ENCODE assay signal across 12 cellular contexts in the genomic region with DNA sequence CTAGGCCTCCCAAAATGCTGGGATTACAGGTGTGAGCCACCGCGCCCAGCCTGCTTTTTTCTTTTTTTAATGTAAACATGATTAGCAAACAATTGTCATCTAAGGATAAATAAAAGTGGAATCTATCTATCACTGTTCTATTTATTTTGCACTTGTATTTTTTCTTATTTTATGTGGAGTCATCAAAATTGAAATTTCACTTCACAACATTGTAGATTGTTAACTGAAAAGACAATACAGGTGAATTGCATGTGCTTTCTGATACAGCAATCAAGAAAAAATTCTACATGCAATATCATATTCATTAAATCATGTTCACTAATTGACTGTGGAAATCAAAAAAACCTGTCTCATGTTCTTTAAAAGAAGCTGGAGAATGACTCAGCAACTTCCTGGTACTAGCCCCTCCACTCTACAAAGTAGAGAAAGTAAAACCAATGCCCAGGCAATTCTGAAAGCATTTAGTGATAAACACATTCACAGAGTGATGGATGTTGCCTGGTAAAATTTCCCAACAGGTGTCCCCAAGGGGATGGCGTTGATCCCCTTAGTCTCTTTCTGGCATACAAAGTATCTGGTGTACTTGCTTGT. TPM values are rescaled to one million over a fixed set of nuclear protein-coding genes. Genes with fewer than 3 reads are reported as not detected.
DNase-seq lines count a peak whose midpoint lies in the region; ATAC-seq, FAIRE-seq and TF ChIP-seq lines count a peak whose summit lies in the region.
"Had no signal": no experiment of that assay in that cellular context is flagged by ENCODE, and none has a peak within 500 bp of the region (broad histone marks: within the 10 kb centered on the region; RNA-seq: fewer than 3 reads in every experiment).

No MANE protein-coding gene starts in this region.

- H3K9me3 Mint-ChIP-seq in endothelial cell (ENCODE audit: unreplicated experiment): no peaks in the 10 kb centered on the region

- H3K4me3 ChIP-seq in MM.1S (ENCODE audit: low read length) (no peak overlapping the region), lower leg skin (ENCODE audit: low read depth, poor library complexity, severe bottlenecking) (no peak overlapping the region)
- H3K4me3 ChIP-seq: spleen had no signal

- no peaks in the 10 kb centered on the region for H3K27me3 Mint-ChIP-seq in endothelial cell (ENCODE audit: unreplicated experiment)

- no peaks in the 10 kb centered on the region for H3K9me2 ChIP-seq in MM.1S (replicated peaks; ENCODE audit: insufficient read depth, low read length)

- peak; percentile 78 for ATAC-seq in HG02884 (IDR thresholded peaks at IDR 0.05; ENCODE audit: unreplicated experiment)
- ATAC-seq: activated CD8-positive, alpha-beta T cell treated with anti-CD3 and anti-CD28 coated beads, Interleukin-2, amount 10 ng/mL, durations not matched to agents 7 days and 5 days; stimulated activated effector memory CD8-positive, alpha-beta T cell treated with anti-CD3 and anti-CD28 coated beads, Interleukin-12 subunit alpha, Interleukin-12 subunit beta, amount 100 ng/mL, for 72 hours had no signal

- peak overlapping the region; percentile 40; the same call in 1 of the 2 replicates for H2AFZ ChIP-seq in MM.1S (ENCODE audit: low read length)

- no peaks in the 10 kb centered on the region for H3K27me3 ChIP-seq in MM.1S (replicated peaks; ENCODE audit: insufficient read depth, low read length)
- H3K27me3 ChIP-seq: spleen had no signal

- no peaks in the 10 kb centered on the region for H3K9me3 ChIP-seq in MM.1S (replicated peaks; ENCODE audit: insufficient read depth, low read length)
- H3K9me3 ChIP-seq: spleen had no signal

- TF ChIP-seq CTCF in MM.1S (IDR thresholded peaks at IDR 0.05; ENCODE audit: low read length) (no peak), endothelial cell (IDR thresholded peaks at IDR 0.05; ENCODE audit: unreplicated experiment) (no peak), lower leg skin (IDR thresholded peaks at IDR 0.05) (no peak)

- no peaks in the 10 kb centered on the region for H3K36me3 Mint-ChIP-seq in endothelial cell (ENCODE audit: low read depth, unreplicated experiment)
- H3K36me3 Mint-ChIP-seq: stimulated activated effector memory CD8-positive, alpha-beta T cell treated with anti-CD3 and anti-CD28 coated beads, Interleukin-12 subunit alpha, Interleukin-12 subunit beta, amount 100 ng/mL, for 72 hours had no signal

- no peak overlapping the region for H3K27ac Mint-ChIP-seq in endothelial cell (ENCODE audit: unreplicated experiment)
- H3K27ac Mint-ChIP-seq: activated CD8-positive, alpha-beta T cell treated with anti-CD3 and anti-CD28 coated beads, Interleukin-2, amount 10 ng/mL, durations not matched to agents 7 days and 5 days; stimulated activated effector memory CD8-positive, alpha-beta T cell treated with anti-CD3 and anti-CD28 coated beads, Interleukin-12 subunit alpha, Interleukin-12 subunit beta, amount 100 ng/mL, for 72 hours had no signal

- H3K9ac ChIP-seq in MM.1S (ENCODE audit: low read length): no peak overlapping the region

- TF ChIP-seq POLR2A in lower leg skin (IDR thresholded peaks at IDR 0.05): no peak

- no peak overlapping the region for H3K4me3 Mint-ChIP-seq in endothelial cell (ENCODE audit: unreplicated experiment)
- H3K4me3 Mint-ChIP-seq: activated CD8-positive, alpha-beta T cell treated with anti-CD3 and anti-CD28 coated beads, Interleukin-2, amount 10 ng/mL, durations not matched to agents 7 days and 5 days; stimulated activated effector memory CD8-positive, alpha-beta T cell treated with anti-CD3 and anti-CD28 coated beads, Interleukin-12 subunit alpha, Interleukin-12 subunit beta, amount 100 ng/mL, for 72 hours had no signal

- no peaks in the 10 kb centered on the region for H3K36me3 ChIP-seq in MM.1S (replicated peaks; ENCODE audit: insufficient read depth, low read length)
- H3K36me3 ChIP-seq: spleen had no signal

- WGBS in lower leg skin, 2 donors: 88 to 90% methylated on average over 3 of the region's 3 CpGs

- H3K27ac ChIP-seq in MM.1S (ENCODE audit: low read length): no peak overlapping the region
- H3K27ac ChIP-seq: spleen had no signal

- peak; percentile 68 for FAIRE-seq in GM19239 (lab: Jason Lieb, UNC)

- H4K20me1 ChIP-seq in MM.1S (ENCODE audit: insufficient read depth, low read length): no peaks in the 10 kb centered on the region

- peak overlapping the region; percentile 30; the same call in 1 of the 2 replicates for H3K4me2 ChIP-seq in MM.1S (ENCODE audit: low read depth, low read length)

- intact Hi-C loops in lower leg skin (cut with DNase I; ENCODE audit: low total_unique reads): no loop called here

- no peaks in the 10 kb centered on the region for H3K4me1 Mint-ChIP-seq in endothelial cell (ENCODE audit: unreplicated experiment)
- H3K4me1 Mint-ChIP-seq: stimulated activated effector memory CD8-positive, alpha-beta T cell treated with anti-CD3 and anti-CD28 coated beads, Interleukin-12 subunit alpha, Interleukin-12 subunit beta, amount 100 ng/mL, for 72 hours had no signal

- H3K79me2 ChIP-seq in MM.1S (ENCODE audit: low read length): no peaks in the 10 kb centered on the region

- DNase-seq in A172 (ENCODE audit: low spot score) (peak; percentile 25), GM19239 (ENCODE audit: insufficient read length, low spot score) (no peak), MM.1S (peak; percentile 71), endothelial cell (ENCODE audit: low spot score) (no peak), lower leg skin (ENCODE audit: low spot score in 2 of 2) (no peak), SIG-M5 treated with dmso at 0.1 percent for 504 hours (lab: John Stamatoyannopoulos, UW; ENCODE audit: unreplicated experiment) (no peak)
- DNase-seq in stimulated activated CD4-positive, alpha-beta T cell treated with anti-CD3 and anti-CD28 coated beads, Interleukin-4, amount 100 ng/mL, for 1 hour: no peak
- DNase-seq: activated CD8-positive, alpha-beta T cell treated with anti-CD3 and anti-CD28 coated beads, Interleukin-2, amount 10 ng/mL, durations not matched to agents 7 days and 5 days; NCI-H524; spleen had no signal

- 0 out of 2 replicates have a peak, but pooled peaks cover 4% of the 10 kb centered on the region for H3K4me1 ChIP-seq in MM.1S (ENCODE audit: low read length)
- H3K4me1 ChIP-seq: spleen had no signal

- H3F3A ChIP-seq in MM.1S (ENCODE audit: insufficient read depth, low read length): no peaks in the 10 kb centered on the region

RNA-seq across cellular contexts. Expression of a gene that starts 10.7 kb away (rescaled TPM):
- not detected in 2 replicates for total RNA-seq in A172 (2014; rRNA removed; shearing (Covaris generic))
- total RNA-seq in endothelial cell (ENCODE audit: unreplicated experiment) (not detected), lower leg skin (not detected)
- total RNA-seq: activated CD8-positive, alpha-beta T cell treated with anti-CD3 and anti-CD28 coated beads, Interleukin-2, amount 10 ng/mL, durations not matched to agents 7 days and 5 days; spleen had no signal

RNA-seq across cellular contexts. Expression of a gene that starts 37.5 kb away (rescaled TPM):
- not detected in 2 replicates for total RNA-seq in A172 (2014; rRNA removed; shearing (Covaris generic))
- total RNA-seq in endothelial cell (ENCODE audit: unreplicated experiment): not detected
- total RNA-seq in lower leg skin: not detected
- total RNA-seq: activated CD8-positive, alpha-beta T cell treated with anti-CD3 and anti-CD28 coated beads, Interleukin-2, amount 10 ng/mL, durations not matched to agents 7 days and 5 days; spleen had no signal

Comparison
In these comparisons a context has a peak if more than half of its experiments do, and no peak if none do; other contexts are left out.
1. DNase-seq: peak in A172 (single experiment) and MM.1S (single experiment); none in GM19239 (single experiment), endothelial cell (single experiment), lower leg skin (0 of 2), stimulated activated CD4-positive, alpha-beta T cell treated with anti-CD3 and anti-CD28 coated beads, Interleukin-4, amount 100 ng/mL, for 1 hour (single experiment) and SIG-M5 treated with dmso at 0.1 percent for 504 hours (single experiment).